In genomic region chr17:4972322-4972721, GRCh38 we compare ENCODE assay signal across 18 cellular contexts. TPM values are rescaled to one million over a fixed set of nuclear protein-coding genes. Genes with fewer than 3 reads are reported as not detected.
DNase-seq lines count a peak whose midpoint lies in the region; ATAC-seq, FAIRE-seq and TF ChIP-seq lines count a peak whose summit lies in the region.
"Had no signal": no experiment of that assay in that cellular context is flagged by ENCODE, and none has a peak within 500 bp of the region (broad histone marks: within the 10 kb centered on the region; RNA-seq: fewer than 3 reads in every experiment).

No MANE protein-coding gene starts in this region.

- POLR2A ChIA-PET in WTC11 (lab: Charles Lee) = interaction anchor here (1.7 kb wide), 1 partner anchor 63 kb away, joined by 5 read pairs; no protein-coding TSS in a partner anchor

- peak overlapping the region; percentile 66; the same call in 1 of the 2 replicates for H3K27ac Mint-ChIP-seq in WTC11
- H3K27ac Mint-ChIP-seq: stimulated activated memory B cell treated with anti-CD40 and anti-IgM and Interleukin-4, amounts not matched to agents 10 μg/mL and 1 μg/mL and 100 μg/mL, for 72 hours had no signal

- H3K4me1 ChIP-seq in kidney (ENCODE audit: control insufficient read depth in 1 of 2, insufficient read depth in 1 of 2, low read depth in 1 of 2, low read length in 2 of 2) (peaks cover 4 to 25% of the 10 kb centered on the region in 2 donors), gastrocnemius medialis (peaks cover 41 to 55% of the 10 kb centered on the region in 2 donors)

- no peaks in the 10 kb centered on the region for H3K9me3 Mint-ChIP-seq in WTC11
- H3K9me3 Mint-ChIP-seq: stimulated activated memory B cell treated with anti-CD40 and anti-IgM and Interleukin-4, amounts not matched to agents 10 μg/mL and 1 μg/mL and 100 μg/mL, for 72 hours had no signal

- H3K27ac ChIP-seq in kidney (ENCODE audit: low read depth in 2 of 2, low read length in 2 of 2) (no peak overlapping the region), gastrocnemius medialis (peak overlapping the region; percentile 88 to 95 (median 94))
- H3K27ac ChIP-seq: WERI-Rb-1 had no signal

- peaks cover 24% of the 10 kb centered on the region; the same call in 1 of the 2 replicates for H3K27me3 ChIP-seq in H7 (ENCODE audit: control insufficient read depth, insufficient read depth, low read length)
- no peaks in the 10 kb centered on the region for H3K27me3 ChIP-seq in gastrocnemius medialis
- H3K27me3 ChIP-seq: left lung, tibial nerve had no signal

- H3K4me1 Mint-ChIP-seq in WTC11 = peaks cover 24% of the 10 kb centered on the region
- H3K4me1 Mint-ChIP-seq: stimulated activated memory B cell treated with anti-CD40 and anti-IgM and Interleukin-4, amounts not matched to agents 10 μg/mL and 1 μg/mL and 100 μg/mL, for 72 hours had no signal

- TF ChIP-seq CTCF in WTC11 (IDR thresholded peaks at IDR 0.05) = no peak
- no peak for TF ChIP-seq CTCF in kidney (IDR thresholded peaks at IDR 0.05; ENCODE audit: borderline replicate concordance, extremely low read depth, insufficient read depth)
- no peak for TF ChIP-seq CTCF in gastrocnemius medialis (IDR thresholded peaks at IDR 0.05 in 4 of 5, conservative IDR thresholded peaks at IDR 0.05 in 1 of 5)

- DNase-seq in H7 = peak; percentile 61
- no peak for DNase-seq in WTC11 (ENCODE audit: low spot score)
- peak; percentile 66 for DNase-seq in kidney
- peak in 1 of 2 donors; percentile 22 for DNase-seq in gastrocnemius medialis
- no peak for DNase-seq in anterior cingulate cortex (lab: John Stamatoyannopoulos, UW)
- no peak for DNase-seq in Ammon's horn (ENCODE audit: low spot score)
- DNase-seq: activated CD4-positive, alpha-beta T cell treated with anti-CD3 and anti-CD28 coated beads, Interleukin-2, amount 50 U/mL, for 4 hours; COR-L47; glutamatergic neuron; HCEC 1CT; left lung; NCI-H1105 treated with DMSO at 0.1 percent for 48 hours; NCI-H2107; WERI-Rb-1 had no signal

- FAIRE-seq in kidney (lab: Jason Lieb, UNC) = no peak

- H3K27me3 Mint-ChIP-seq in WTC11 (ENCODE audit: low read depth) = peaks cover 58% of the 10 kb centered on the region
- H3K27me3 Mint-ChIP-seq: stimulated activated memory B cell treated with anti-CD40 and anti-IgM and Interleukin-4, amounts not matched to agents 10 μg/mL and 1 μg/mL and 100 μg/mL, for 72 hours had no signal

- H3K9me3 ChIP-seq in kidney (ENCODE audit: control insufficient read depth in 1 of 2, low read length in 2 of 2) (no peaks in the 10 kb centered on the region), gastrocnemius medialis (no peaks in the 10 kb centered on the region)
- H3K9me3 ChIP-seq: left lung, tibial nerve had no signal

- in situ Hi-C loops in gastrocnemius medialis (cut with MboI; ENCODE audit: low sequenced_read_pairs in 4 of 4) = no loop called here

- H3K36me3 ChIP-seq in H7 (replicated peaks; ENCODE audit: control insufficient read depth, insufficient read depth, low read length) = peaks cover 4% of the 10 kb centered on the region
- peaks cover 15 to 22% of the 10 kb centered on the region in 2 donors for H3K36me3 ChIP-seq in kidney (ENCODE audit: control insufficient read depth in 1 of 2, insufficient read depth in 2 of 2, low read length in 2 of 2)
- H3K36me3 ChIP-seq in gastrocnemius medialis = peaks cover 0 to 50% of the 10 kb centered on the region in 2 donors

- H3K4me3 ChIP-seq in H7 (ENCODE audit: insufficient read depth, low read depth, low read length) (no peak overlapping the region), kidney (ENCODE audit: low read length in 2 of 2) (no peak overlapping the region), gastrocnemius medialis (no peak overlapping the region)
- H3K4me3 ChIP-seq: left lung, tibial nerve had no signal

- CTCF ChIA-PET in WTC11 (lab: Charles Lee) = no interaction called here

- intact Hi-C loops in kidney (cut with DNase I) (no loop called here), gastrocnemius medialis (cut with DNase I; ENCODE audit: low total_unique reads) (no loop called here)

- no peak overlapping the region for H3K9ac ChIP-seq in kidney (ENCODE audit: low read length in 2 of 2)

- no peak for TF ChIP-seq POLR2A in gastrocnemius medialis (IDR thresholded peaks at IDR 0.05)

- ATAC-seq in WTC11 (no peak), gastrocnemius medialis (no peak), HG02623 (IDR thresholded peaks at IDR 0.05; ENCODE audit: unreplicated experiment) (no peak)
- ATAC-seq: left lung; stimulated activated memory B cell treated with anti-CD40 and anti-IgM and Interleukin-4, amounts not matched to agents 10 μg/mL and 1 μg/mL and 100 μg/mL, for 72 hours had no signal

- H3K4me3 Mint-ChIP-seq in WTC11 = no peak overlapping the region
- H3K4me3 Mint-ChIP-seq: stimulated activated memory B cell treated with anti-CD40 and anti-IgM and Interleukin-4, amounts not matched to agents 10 μg/mL and 1 μg/mL and 100 μg/mL, for 72 hours had no signal

- peaks cover 5% of the 10 kb centered on the region for H3K36me3 Mint-ChIP-seq in WTC11

TF ChIP-seq in WTC11, 78 proteins besides CTCF, POLR2A, EP300 and RAD21:
- no peak for TF ChIP-seq HMGXB4 (CRISPR knock-in tag; IDR thresholded peaks at IDR 0.05)
- no peak for TF ChIP-seq KAT7 (CRISPR knock-in tag; IDR thresholded peaks at IDR 0.05; ENCODE audit: borderline replicate concordance)
TF ChIP-seq in WTC11: peak in this region for 0.

RNA-seq across cellular contexts. Expression of gene SPAG7, which starts 4.7 kb away (rescaled TPM):
- total RNA-seq in H7 (2014; rRNA removed; shearing (Covaris generic)) = 103 and 105 TPM in 2 replicates
- total RNA-seq in WTC11 (2021) (97.3 to 103 TPM (median 101 TPM) in 3 replicates), kidney (73.6 TPM), gastrocnemius medialis (100 to 1,000 TPM in 1 of 4 donors, 10 to 100 TPM in 3; 78.6 to 114 (median 91.0) TPM)
- polyA plus RNA-seq in kidney (ENCODE audit: insufficient read depth, low read depth, low replicate concordance) = 157 TPM

RNA-seq across cellular contexts. Expression of gene CAMTA2, which starts 15.2 kb away (rescaled TPM):
- total RNA-seq in H7 (2014; rRNA removed; shearing (Covaris generic)) = 1.6 and 3.8 TPM in 2 replicates
- total RNA-seq in WTC11 (2021) (9.2 to 14.2 TPM (median 12.3 TPM) in 3 replicates), kidney (47.1 TPM), gastrocnemius medialis (10 to 100 TPM; 19.1 to 46.4 (median 36.4) TPM)
- polyA plus RNA-seq in kidney (ENCODE audit: insufficient read depth, low read depth, low replicate concordance) = 40.1 TPM

RNA-seq across cellular contexts. Expression of gene ENO3, which starts 21.4 kb away (rescaled TPM):
- total RNA-seq in H7 (2014; rRNA removed; shearing (Covaris generic)) = 24.2 and 25.7 TPM in 2 replicates
- total RNA-seq in WTC11 (2021) = 30.9 to 40.3 TPM (median 37.7 TPM) in 3 replicates
- total RNA-seq in kidney = 6.9 TPM
- 17.8 TPM for polyA plus RNA-seq in kidney (ENCODE audit: insufficient read depth, low read depth, low replicate concordance)
- total RNA-seq in gastrocnemius medialis = 1,000 to 10,000 TPM; 1,434 to 5,473 (median 3,204) TPM

RNA-seq across cellular contexts. Expression of gene PFN1, which starts 24.0 kb away (rescaled TPM):
- total RNA-seq in H7 (2014; rRNA removed; shearing (Covaris generic)) = 1,296 and 1,480 TPM in 2 replicates
- total RNA-seq in WTC11 (2021) (1,289 to 1,315 TPM (median 1,307 TPM) in 3 replicates), kidney (496 TPM), gastrocnemius medialis (100 to 1,000 TPM; 304 to 750 (median 599) TPM)
- 614 TPM for polyA plus RNA-seq in kidney (ENCODE audit: insufficient read depth, low read depth, low replicate concordance)

RNA-seq across cellular contexts. Expression of gene INCA1, which starts 25.0 kb away (rescaled TPM):
- 0.42 and 0.63 TPM in 2 replicates for total RNA-seq in H7 (2014; rRNA removed; shearing (Covaris generic))
- 0.61 to 1.1 TPM (median 1.1 TPM) in 3 replicates for total RNA-seq in WTC11 (2021)
- total RNA-seq in kidney = 1.5 TPM
- polyA plus RNA-seq in kidney (ENCODE audit: insufficient read depth, low read depth, low replicate concordance) = 1.6 TPM
- 1 to 10 TPM; 1.9 to 5.7 (median 4.3) TPM for total RNA-seq in gastrocnemius medialis
- total RNA-seq: NCI-H460 had no signal

Comparison
In these comparisons a context has a peak if more than half of its experiments do, and no peak if none do; other contexts are left out.
1. DNase-seq: peak in H7 (single experiment) and kidney (single experiment); none in WTC11 (single experiment), anterior cingulate cortex (0 of 58) and Ammon's horn (single experiment).
2. H3K27ac ChIP-seq: peak in gastrocnemius medialis (4 of 4); none in kidney (0 of 2).
3. RNA of gene ENO3, which starts 21.4 kb away (total RNA-seq): 1,434 to 5,473 TPM in gastrocnemius medialis; 30.9 to 40.3 TPM in WTC11, 24.2 to 25.7 TPM in H7 and 6.9 TPM in kidney (single experiment); every median in the first group is over 10 times any median in the second.